ENCODE assay signal across 7 cellular contexts in genomic region chr10:77637986-77638765, GRCh38.
DNase-seq lines count a peak whose midpoint lies in the region; ATAC-seq, FAIRE-seq and TF ChIP-seq lines count a peak whose summit lies in the region.

No MANE protein-coding gene starts in this region.

- no peak for ATAC-seq in GM19463 (IDR thresholded peaks at IDR 0.05; ENCODE audit: unreplicated experiment)

- H3K4me3 ChIP-seq in epithelial cell of esophagus (ENCODE audit: low read length) = peak overlapping the region; percentile 46

- H3K4me3 Mint-ChIP-seq in nephron progenitor cell = peak overlapping the region; percentile 85

- TF ChIP-seq CTCF in GM20000 (IDR thresholded peaks at IDR 0.05; ENCODE audit: extremely low read depth, missing control alignments) = no peak
- no peak for TF ChIP-seq CTCF in epithelial cell of esophagus (IDR thresholded peaks at IDR 0.05; ENCODE audit: insufficient read depth, low read depth, low read length, missing control alignments)
- TF ChIP-seq CTCF in nephron progenitor cell (IDR thresholded peaks at IDR 0.05) = no peak

- H3K36me3 Mint-ChIP-seq in nephron progenitor cell (ENCODE audit: low read depth) = no peaks in the 10 kb centered on the region

- no peak for FAIRE-seq in RCC 7860 (lab: Jason Lieb, UNC)

- DNase-seq in GM20000 (ENCODE audit: low spot score) (peak; percentile 37), NCI-H69 (lab: John Stamatoyannopoulos, UW) (peak; percentile 78), epithelial cell of esophagus (ENCODE audit: low read depth) (peak; percentile 55), nephron progenitor cell (peak; percentile 74), RCC 7860 (ENCODE audit: low spot score) (no peak)
- no peak for DNase-seq in activated effector memory CD4-positive, alpha-beta T cell treated with anti-CD3 and anti-CD28 coated beads, Interleukin-2, amount 50 U/mL, for 16 hours

- no peaks in the 10 kb centered on the region for H3K9me3 Mint-ChIP-seq in nephron progenitor cell

- H3K27ac Mint-ChIP-seq in nephron progenitor cell = no peak overlapping the region

- H3K27me3 Mint-ChIP-seq in nephron progenitor cell (ENCODE audit: low read depth, poor library complexity) = peaks cover 85% of the 10 kb centered on the region

- peaks cover 41% of the 10 kb centered on the region for H3K4me1 Mint-ChIP-seq in nephron progenitor cell

Comparison
In these comparisons a context has a peak if more than half of its experiments do, and no peak if none do; other contexts are left out.
1. DNase-seq: peak in GM20000 (single experiment), NCI-H69 (single experiment), epithelial cell of esophagus (single experiment) and nephron progenitor cell (single experiment); none in RCC 7860 (single experiment) and activated effector memory CD4-positive, alpha-beta T cell treated with anti-CD3 and anti-CD28 coated beads, Interleukin-2, amount 50 U/mL, for 16 hours (single experiment).